Comparison of ENCODE assay signal across 14 cellular contexts in the genomic region with DNA sequence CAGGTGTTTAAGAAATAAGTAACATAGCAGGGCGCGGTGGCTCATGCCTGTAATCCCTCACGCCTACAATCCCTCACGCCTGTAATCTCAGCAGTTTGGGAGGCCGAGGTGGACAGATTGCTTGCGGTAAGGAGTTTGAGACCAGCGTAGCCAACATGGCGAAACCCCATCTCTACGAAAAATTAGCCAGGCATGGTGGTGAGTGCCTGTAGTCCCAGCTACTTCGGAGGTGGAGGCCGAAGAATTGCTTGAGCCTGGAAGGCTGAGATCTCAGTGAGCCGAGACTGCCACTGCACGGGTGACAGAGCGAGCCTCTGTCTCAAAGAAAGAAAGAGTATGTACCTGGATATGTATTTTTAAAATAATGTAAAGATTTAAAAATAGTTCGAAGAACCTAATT. TPM values are rescaled to one million over a fixed set of nuclear protein-coding genes. Genes with fewer than 3 reads are reported as not detected.
A peak's percentile ranks its signal among the peaks of the same experiment; 100 is the strongest.
DNase-seq lines count a peak whose midpoint lies in the region; ATAC-seq and TF ChIP-seq lines count a peak whose summit lies in the region.
"Not testable (repeated sequence)": the region's sequence is repeated elsewhere in the genome, so short reads cannot be mapped to it uniquely, and the experiment has no call there.
"Had no signal": no experiment of that assay in that cellular context is flagged by ENCODE, and none has a peak within 500 bp of the region (broad histone marks: within the 10 kb centered on the region; RNA-seq: fewer than 3 reads in every experiment).

No MANE protein-coding gene starts in this region.

- H3K9me3 ChIP-seq in ES-I3 (ENCODE audit: control insufficient read depth, insufficient read depth, low read length); OCI-LY1 (ENCODE audit: low read length): not testable (repeated sequence)

- not testable (repeated sequence) for ATAC-seq in activated CD8-positive, alpha-beta T cell treated with anti-CD3 and anti-CD28 coated beads for 36 hours; central memory CD8-positive, alpha-beta T cell (replicated peaks; ENCODE audit: extremely low read depth, poor library complexity, severe bottlenecking); natural killer cell; stimulated activated memory B cell treated with anti-CD40 and anti-IgM and Interleukin-4, amounts not matched to agents 10 μg/mL and 1 μg/mL and 100 μg/mL, for 72 hours

- peak overlapping the region; percentile 97 for H3K27ac Mint-ChIP-seq in activated CD8-positive, alpha-beta T cell treated with anti-CD3 and anti-CD28 coated beads for 36 hours
- H3K27ac Mint-ChIP-seq in central memory CD8-positive, alpha-beta T cell (ENCODE audit: low read depth), result peak overlapping the region; percentile 99
- H3K27ac Mint-ChIP-seq in immature natural killer cell (peak overlapping the region; percentile 89 to 99 (median 96)), natural killer cell (peak overlapping the region; percentile 97 to 98)
- peak overlapping the region; percentile 66 for H3K27ac Mint-ChIP-seq in stimulated activated memory B cell treated with anti-CD40 and anti-IgM and Interleukin-4, amounts not matched to agents 10 μg/mL and 1 μg/mL and 100 μg/mL, for 72 hours

- H4K20me1 ChIP-seq in OCI-LY1 (ENCODE audit: insufficient read depth, low read length), result not testable (repeated sequence)

- not testable (repeated sequence) for H3K27me3 ChIP-seq in ACC112 (ENCODE audit: insufficient read depth, low read length); OCI-LY1 (ENCODE audit: insufficient read depth, low read length)

- H3K36me3 Mint-ChIP-seq in activated CD8-positive, alpha-beta T cell treated with anti-CD3 and anti-CD28 coated beads for 36 hours (ENCODE audit: low read depth), result peaks cover 23% of the 10 kb centered on the region
- peaks cover 39% of the 10 kb centered on the region for H3K36me3 Mint-ChIP-seq in central memory CD8-positive, alpha-beta T cell (ENCODE audit: insufficient read depth)
- peaks cover 12 to 22% (median 13%) of the 10 kb centered on the region in 3 donors for H3K36me3 Mint-ChIP-seq in immature natural killer cell
- H3K36me3 Mint-ChIP-seq in natural killer cell; stimulated activated memory B cell treated with anti-CD40 and anti-IgM and Interleukin-4, amounts not matched to agents 10 μg/mL and 1 μg/mL and 100 μg/mL, for 72 hours: not testable (repeated sequence)

- DNase-seq in activated CD8-positive, alpha-beta T cell treated with anti-CD3 and anti-CD28 coated beads for 36 hours; central memory CD8-positive, alpha-beta T cell (ENCODE audit: low spot score in 2 of 2); immature natural killer cell; natural killer cell: not testable (repeated sequence)

- CTCF ChIA-PET in activated CD8-positive, alpha-beta T cell treated with anti-CD3 and anti-CD28 coated beads for 36 hours (lab: Charles Lee), result interaction anchor here (0.6 to 2.6 kb wide), 3 partner anchors 11 to 243 kb away, joined by 3 to 13 read pairs (median 4); no protein-coding TSS in a partner anchor

- H3K4me3 Mint-ChIP-seq in activated CD8-positive, alpha-beta T cell treated with anti-CD3 and anti-CD28 coated beads for 36 hours, result peak overlapping the region; percentile 63
- H3K4me3 Mint-ChIP-seq in central memory CD8-positive, alpha-beta T cell, result peak overlapping the region; percentile 72
- H3K4me3 Mint-ChIP-seq in immature natural killer cell (peak overlapping the region; percentile 6 to 82 (median 12)), natural killer cell (peak overlapping the region; percentile 40)
- H3K4me3 Mint-ChIP-seq in stimulated activated memory B cell treated with anti-CD40 and anti-IgM and Interleukin-4, amounts not matched to agents 10 μg/mL and 1 μg/mL and 100 μg/mL, for 72 hours, result peak overlapping the region; percentile 9

- not testable (repeated sequence) for H3K9me3 Mint-ChIP-seq in activated CD8-positive, alpha-beta T cell treated with anti-CD3 and anti-CD28 coated beads for 36 hours; central memory CD8-positive, alpha-beta T cell; immature natural killer cell; natural killer cell; stimulated activated memory B cell treated with anti-CD40 and anti-IgM and Interleukin-4, amounts not matched to agents 10 μg/mL and 1 μg/mL and 100 μg/mL, for 72 hours

- TF ChIP-seq CTCF in OCI-LY1 (IDR thresholded peaks at IDR 0.05; ENCODE audit: low read length); activated CD8-positive, alpha-beta T cell treated with anti-CD3 and anti-CD28 coated beads for 36 hours (IDR thresholded peaks at IDR 0.05); natural killer cell (IDR thresholded peaks at IDR 0.05): not testable (repeated sequence)

- not testable (repeated sequence) for H3K36me3 ChIP-seq in ACC112 (ENCODE audit: insufficient read depth, low read length); ES-I3 (ENCODE audit: insufficient read depth, low read length)
- peaks cover 31% of the 10 kb centered on the region for H3K36me3 ChIP-seq in OCI-LY1 (ENCODE audit: insufficient read depth, low read length)

- not testable (repeated sequence) for H3K4me3 ChIP-seq in ACC112 (ENCODE audit: low read depth, low read length)
- peak overlapping the region; percentile 57 for H3K4me3 ChIP-seq in OCI-LY1 (ENCODE audit: low read depth, low read length, poor library complexity, severe bottlenecking)

- not testable (repeated sequence) for H2AFZ ChIP-seq in ACC112 (ENCODE audit: low read length, unreplicated experiment); OCI-LY1 (ENCODE audit: low read length)

- peaks cover 27% of the 10 kb centered on the region for H3K4me1 ChIP-seq in ACC112 (ENCODE audit: control insufficient read depth, insufficient read depth, low read length, unreplicated experiment)
- H3K4me1 ChIP-seq in ES-I3 (ENCODE audit: insufficient read depth, low read length), result peaks cover 18% of the 10 kb centered on the region
- peaks cover 99% of the 10 kb centered on the region for H3K4me1 ChIP-seq in OCI-LY1 (ENCODE audit: insufficient read depth, low read length, severe bottlenecking)

- not testable (repeated sequence) for H3K79me2 ChIP-seq in ACC112 (ENCODE audit: control insufficient read depth, insufficient read depth, low read length, unreplicated experiment)
- H3K79me2 ChIP-seq in OCI-LY1 (ENCODE audit: insufficient read depth, low read length), result peaks cover 15% of the 10 kb centered on the region; the same call in 1 of the 2 replicates

- not testable (repeated sequence) for H3K27me3 Mint-ChIP-seq in activated CD8-positive, alpha-beta T cell treated with anti-CD3 and anti-CD28 coated beads for 36 hours; central memory CD8-positive, alpha-beta T cell; natural killer cell (ENCODE audit: low read depth in 2 of 2); stimulated activated memory B cell treated with anti-CD40 and anti-IgM and Interleukin-4, amounts not matched to agents 10 μg/mL and 1 μg/mL and 100 μg/mL, for 72 hours
- peaks cover 4 to 18% (median 7%) of the 10 kb centered on the region in 3 donors for H3K27me3 Mint-ChIP-seq in immature natural killer cell (ENCODE audit: low read depth in 3 of 3)

- H3F3A ChIP-seq in OCI-LY1 (ENCODE audit: insufficient read depth, low read length), result peaks cover 20% of the 10 kb centered on the region

- intact Hi-C loops in activated CD8-positive, alpha-beta T cell treated with anti-CD3 and anti-CD28 coated beads for 36 hours (cut with micrococcal nuclease), result loop anchor here (5.0 kb wide), 1 partner anchor 101 kb away; no protein-coding TSS in a partner anchor
- intact Hi-C loops in natural killer cell (cut with micrococcal nuclease), result loop anchor here (5.0 kb wide), 3 partner anchors 56 to 161 kb away; a partner anchor contains a TSS

- H3K9ac ChIP-seq in ES-I3 (ENCODE audit: low read depth, low read length) (peak overlapping the region; percentile 51; the same call in 1 of the 2 replicates), OCI-LY1 (ENCODE audit: low read length) (peak overlapping the region; percentile 75)

- H3K27ac ChIP-seq in ACC112 (ENCODE audit: low read depth, low read length) (peak overlapping the region; percentile 63; the same call in 1 of the 2 replicates), OCI-LY1 (ENCODE audit: low read depth, low read length, poor library complexity, severe bottlenecking) (peak overlapping the region; percentile 97)

- POLR2A ChIA-PET in activated CD8-positive, alpha-beta T cell treated with anti-CD3 and anti-CD28 coated beads for 36 hours (lab: Charles Lee), result interaction anchor here (0.6 to 2.6 kb wide), 8 partner anchors 7 to 163 kb away, joined by 3 to 19 read pairs (median 3); no protein-coding TSS in a partner anchor

- not testable (repeated sequence) for H3K9me2 ChIP-seq in OCI-LY1 (ENCODE audit: low read depth, low read length)

- H3K4me2 ChIP-seq in OCI-LY1 (ENCODE audit: low read length), result peak overlapping the region; percentile 81

- peaks cover 69% of the 10 kb centered on the region for H3K4me1 Mint-ChIP-seq in activated CD8-positive, alpha-beta T cell treated with anti-CD3 and anti-CD28 coated beads for 36 hours (ENCODE audit: low read depth)
- H3K4me1 Mint-ChIP-seq in central memory CD8-positive, alpha-beta T cell, result peaks cover 63% of the 10 kb centered on the region
- peaks cover 83 to 100% of the 10 kb centered on the region in 2 donors for H3K4me1 Mint-ChIP-seq in immature natural killer cell
- H3K4me1 Mint-ChIP-seq in natural killer cell, result peaks cover 70 to 74% of the 10 kb centered on the region in 2 donors
- peaks cover 24% of the 10 kb centered on the region for H3K4me1 Mint-ChIP-seq in stimulated activated memory B cell treated with anti-CD40 and anti-IgM and Interleukin-4, amounts not matched to agents 10 μg/mL and 1 μg/mL and 100 μg/mL, for 72 hours

RNA-seq across cellular contexts. Expression of a gene that starts 6.3 kb away (rescaled TPM):
- 100 to 1,000 TPM; 111 to 112 TPM for total RNA-seq in activated CD8-positive, alpha-beta T cell treated with anti-CD3 and anti-CD28 coated beads for 36 hours
- polyA plus RNA-seq in immature natural killer cell, result 100 to 1,000 TPM; 623 to 949 (median 731) TPM
- 100 to 1,000 TPM; 398 to 543 (median 515) TPM for total RNA-seq in natural killer cell

RNA-seq across cellular contexts. Expression of a gene that starts 13.4 kb away (rescaled TPM):
- total RNA-seq in activated CD8-positive, alpha-beta T cell treated with anti-CD3 and anti-CD28 coated beads for 36 hours, result 1 to 10 TPM; 2.9 to 3.7 TPM
- polyA plus RNA-seq in immature natural killer cell, result 10 to 100 TPM; 14.3 to 28.5 (median 15.0) TPM
- total RNA-seq in natural killer cell, result 10 to 100 TPM; 15.9 to 54.7 (median 51.4) TPM
- total RNA-seq: endodermal cell, left ventricle myocardium inferior, right cardiac atrium had no signal
- polyA plus RNA-seq: right cardiac atrium had no signal

RNA-seq across cellular contexts. Expression of a gene that starts 24.2 kb away (rescaled TPM):
- 1 to 10 TPM; 2.0 to 2.8 TPM for total RNA-seq in activated CD8-positive, alpha-beta T cell treated with anti-CD3 and anti-CD28 coated beads for 36 hours
- 10 to 100 TPM; 27.6 to 59.0 (median 28.4) TPM for polyA plus RNA-seq in immature natural killer cell
- total RNA-seq in natural killer cell, result 10 to 100 TPM; 10.7 to 69.1 (median 49.8) TPM
- total RNA-seq: endodermal cell, left ventricle myocardium inferior, right cardiac atrium had no signal
- polyA plus RNA-seq: right cardiac atrium had no signal

RNA-seq across cellular contexts. Expression of a gene that starts 39.6 kb away (rescaled TPM):
- 1 to 10 TPM; 2.5 to 2.6 TPM for total RNA-seq in activated CD8-positive, alpha-beta T cell treated with anti-CD3 and anti-CD28 coated beads for 36 hours
- 100 to 1,000 TPM in 1 of 3 donors, 10 to 100 TPM in 2; 34.5 to 112 (median 38.2) TPM for polyA plus RNA-seq in immature natural killer cell
- total RNA-seq in natural killer cell, result 10 to 100 TPM in 2 of 3 donors, 1 to 10 TPM in 1; 3.0 to 57.5 (median 11.4) TPM
- total RNA-seq: endodermal cell, left ventricle myocardium inferior, right cardiac atrium, SK-MEL-5, thoracic aorta had no signal

RNA-seq across cellular contexts. Expression of a gene that starts 57.0 kb away (rescaled TPM):
- total RNA-seq in activated CD8-positive, alpha-beta T cell treated with anti-CD3 and anti-CD28 coated beads for 36 hours, result 1 to 10 TPM; 5.3 to 7.2 TPM
- polyA plus RNA-seq in immature natural killer cell, result 100 to 1,000 TPM; 200 to 440 (median 285) TPM
- total RNA-seq in natural killer cell, result 100 to 1,000 TPM in 1 of 3 donors, 10 to 100 TPM in 2; 30.0 to 180 (median 83.1) TPM
- total RNA-seq: endodermal cell, left ventricle myocardium inferior had no signal
- polyA plus RNA-seq: neural cell had no signal

Comparison
In these comparisons a context has a peak if more than half of its experiments do, and no peak if none do; other contexts are left out.
1. H3K4me3 Mint-ChIP-seq: peak in every context shown above with its lines; median percentile 72 in central memory CD8-positive, alpha-beta T cell; 63 in activated CD8-positive, alpha-beta T cell treated with anti-CD3 and anti-CD28 coated beads for 36 hours; 40 in natural killer cell; 12 in immature natural killer cell; 9 in stimulated activated memory B cell treated with anti-CD40 and anti-IgM and Interleukin-4, amounts not matched to agents 10 μg/mL and 1 μg/mL and 100 μg/mL, for 72 hours.